Comparison of ENCODE assay signal across 9 cellular contexts in genomic region chr3:111667621-111668239, GRCh38. TPM values are rescaled to one million over a fixed set of nuclear protein-coding genes. Genes with fewer than 3 reads are reported as not detected.
DNase-seq lines count a peak whose midpoint lies in the region; ATAC-seq and TF ChIP-seq lines count a peak whose summit lies in the region.
"Had no signal": no experiment of that assay in that cellular context is flagged by ENCODE, and none has a peak within 500 bp of the region (broad histone marks: within the 10 kb centered on the region; RNA-seq: fewer than 3 reads in every experiment).

No MANE protein-coding gene starts in this region.

- H3K9me3 ChIP-seq in PC-3 (ENCODE audit: low read length) (0 out of 2 replicates have a peak, but pooled peaks cover 5% of the 10 kb centered on the region), lung (ENCODE audit: control insufficient read depth in 2 of 2, insufficient read depth in 1 of 2, low read length in 1 of 2) (no peaks in the 10 kb centered on the region)

- H3K4me1 ChIP-seq in PC-3 (ENCODE audit: insufficient read depth, low read length) (peaks cover 42% of the 10 kb centered on the region), lung (ENCODE audit: control insufficient read depth in 2 of 2, insufficient read depth in 2 of 2, low read length in 2 of 2) (peaks cover 0 to 2% of the 10 kb centered on the region in 2 donors)

- CTCF ChIA-PET in PC-3 (lab: Charles Lee) = interaction anchor here (0.8 to 1.8 kb wide), 3 partner anchors 24 to 90 kb away, joined by 3 to 5 read pairs (median 4); no protein-coding TSS in a partner anchor

- intact Hi-C loops in PC-3 (cut with micrococcal nuclease) = loop anchor here (2.0 kb wide), 1 partner anchor 193 kb away; no protein-coding TSS in a partner anchor

- no peaks in the 10 kb centered on the region for H3K79me2 ChIP-seq in PC-3 (ENCODE audit: low read length)

- H3K27me3 ChIP-seq in PC-3 (ENCODE audit: low read length) (no peaks in the 10 kb centered on the region), lung (ENCODE audit: control insufficient read depth, insufficient read depth) (no peaks in the 10 kb centered on the region)
- H3K27me3 ChIP-seq: SJSA1 had no signal

- no peaks in the 10 kb centered on the region for H3K9me2 ChIP-seq in PC-3 (replicated peaks; ENCODE audit: low read length)

- BruUV-seq in PC-3 (replicated peaks; lab: Mats Ljungman, UMichigan) = no TSS peak

- H4K20me1 ChIP-seq in PC-3 (ENCODE audit: low read length) = no peaks in the 10 kb centered on the region

- peak; percentile 97 for ATAC-seq in GM18519 (IDR thresholded peaks at IDR 0.05; ENCODE audit: low FRiP score, unreplicated experiment)
- peak; percentile 98 for ATAC-seq in HG02870 (IDR thresholded peaks at IDR 0.05; ENCODE audit: unreplicated experiment)
- ATAC-seq in PC-3 = no peak
- peak; percentile 75 for ATAC-seq in lung (ENCODE audit: insufficient read depth, low FRiP score)

- WGBS in lung, 2 donors = 39% methylated on average over 5 of the region's 5 CpGs

- POLR2A ChIA-PET in PC-3 (lab: Charles Lee; ENCODE audit: unreplicated experiment) = interaction anchor here (0.6 to 0.7 kb wide), 2 partner anchors 142 to 595 kb away, joined by 3 to 4 read pairs; no protein-coding TSS in a partner anchor

- no peak for TF ChIP-seq CTCF in PC-3 (conservative IDR thresholded peaks at IDR 0.05; ENCODE audit: low read depth, low read length)
- TF ChIP-seq CTCF in lung (IDR thresholded peaks at IDR 0.05; ENCODE audit: control extremely low read depth, extremely low read depth) = no peak

- no peaks in the 10 kb centered on the region for H3F3A ChIP-seq in PC-3 (ENCODE audit: low read length, unreplicated experiment)

- H3K9ac ChIP-seq in PC-3 (ENCODE audit: low read length) = no peak overlapping the region

- H3K36me3 ChIP-seq in PC-3 (ENCODE audit: low read depth, low read length) (no peaks in the 10 kb centered on the region), lung (ENCODE audit: control insufficient read depth in 2 of 2, insufficient read depth in 2 of 2, low read length in 2 of 2) (no peaks in the 10 kb centered on the region)
- H3K36me3 ChIP-seq: SJSA1 had no signal

- H3K4me3 ChIP-seq in PC-3 (ENCODE audit: low read length) (no peak overlapping the region), lung (no peak overlapping the region)
- H3K4me3 ChIP-seq: SJSA1 had no signal

- 0 out of 2 replicates have a peak overlapping the region, but pooled peaks have one; percentile 39 for H2AFZ ChIP-seq in PC-3 (ENCODE audit: low read length)

- DNase-seq in PC-3 (no peak), lung (ENCODE audit: low spot score) (peak; percentile 33), substantia nigra (lab: John Stamatoyannopoulos, UW) (peak in 13 of 49 donors; percentile 2 to 25 (median 10)), NCI-H2171 treated with DMSO at 0.1 percent for 48 hours (lab: John Stamatoyannopoulos, UW) (no peak), NCI-H345 treated with DMSO at 0.1 percent for 48 hours (lab: John Stamatoyannopoulos, UW; ENCODE audit: unreplicated experiment) (no peak)
- DNase-seq in activated naive CD4-positive, alpha-beta T cell treated with anti-CD3 and anti-CD28 coated beads, Interleukin-2, amount 50 U/mL, for 16 hours = peak; percentile 65

- no peak overlapping the region for H3K27ac ChIP-seq in PC-3 (ENCODE audit: low read length)
- no peak overlapping the region for H3K27ac ChIP-seq in lung (ENCODE audit: low read depth in 1 of 2, low read length in 1 of 2)
- H3K27ac ChIP-seq in substantia nigra (ENCODE audit: low read depth, low read length, poor library complexity, severe bottlenecking) = peak overlapping the region; percentile 19
- H3K27ac ChIP-seq: SJSA1 had no signal

- H3K4me2 ChIP-seq in PC-3 (ENCODE audit: low read length) = 0 out of 2 replicates have a peak overlapping the region, but pooled peaks have one; percentile 12

RNA-seq across cellular contexts. Expression of gene PLCXD2, which starts 6.7 kb away (rescaled TPM):
- total RNA-seq in PC-3 (2014; rRNA removed) (8.1 and 10.4 TPM in 2 replicates), lung (1 to 10 TPM; 4.0 to 6.4 TPM)
- polyA plus RNA-seq in lung = 10 to 100 TPM in 1 of 2 donors, 1 to 10 TPM in 1; 8.4 to 17.7 TPM

Comparison
In these comparisons a context has a peak if more than half of its experiments do, and no peak if none do; other contexts are left out.
1. DNase-seq: peak in activated naive CD4-positive, alpha-beta T cell treated with anti-CD3 and anti-CD28 coated beads, Interleukin-2, amount 50 U/mL, for 16 hours (single experiment) and lung (single experiment); none in PC-3 (single experiment), NCI-H2171 treated with DMSO at 0.1 percent for 48 hours (single experiment) and NCI-H345 treated with DMSO at 0.1 percent for 48 hours (single experiment).